ENCODE assay signal across 17 cellular contexts in the genomic region with DNA sequence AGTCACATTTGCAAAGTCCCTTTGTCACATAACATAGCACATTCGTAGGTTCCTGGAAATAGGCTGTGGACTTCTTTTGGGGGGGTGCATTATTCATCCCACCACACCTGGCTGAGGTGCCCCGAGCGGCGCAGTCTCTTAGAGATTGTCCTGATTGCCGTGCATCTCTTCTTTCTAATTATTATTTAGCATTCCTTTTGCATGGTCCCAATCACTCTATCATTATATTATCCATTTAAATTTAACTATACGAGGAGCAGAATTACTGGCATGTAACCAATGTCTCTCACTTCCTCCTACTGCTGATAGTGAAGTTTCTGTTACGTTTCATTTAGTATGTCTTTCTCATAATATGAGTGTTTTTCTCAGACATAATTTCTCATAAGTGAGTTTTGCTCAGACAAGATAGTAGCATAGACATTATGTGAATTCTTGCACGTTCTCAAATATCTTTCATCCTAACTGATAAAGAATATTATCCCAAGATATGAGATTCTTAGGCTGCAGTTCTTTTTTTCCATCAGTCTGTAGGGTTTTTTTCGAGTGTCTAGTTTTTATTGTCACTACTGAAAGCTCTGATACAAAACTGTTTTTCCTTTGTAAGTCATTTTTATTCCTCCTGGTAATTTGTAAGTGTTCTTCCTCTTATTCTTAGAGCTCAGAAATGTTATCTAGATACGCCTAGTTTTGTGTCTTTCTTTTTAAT.
DNase-seq lines count a peak whose midpoint lies in the region; ATAC-seq, FAIRE-seq and TF ChIP-seq lines count a peak whose summit lies in the region.
"Had no signal": no experiment of that assay in that cellular context is flagged by ENCODE, and none has a peak within 500 bp of the region (broad histone marks: within the 10 kb centered on the region; RNA-seq: fewer than 3 reads in every experiment).

No MANE protein-coding gene starts in this region.

- ATAC-seq in GM19397 (IDR thresholded peaks at IDR 0.05; ENCODE audit: unreplicated experiment) (peak; percentile 52), HG02678 (IDR thresholded peaks at IDR 0.05; ENCODE audit: unreplicated experiment) (peak; percentile 60), HG03378 (IDR thresholded peaks at IDR 0.05; ENCODE audit: unreplicated experiment) (peak; percentile 95)
- ATAC-seq: HepG2, psoas muscle, T-cell had no signal

- no peak for TF ChIP-seq CTCF in RWPE1 (conservative IDR thresholded peaks at IDR 0.05; ENCODE audit: low read depth)

- peak; percentile 50 for FAIRE-seq in GM12892 (lab: Jason Lieb, UNC)
- FAIRE-seq: HepG2 had no signal

- no peak overlapping the region for H3K27ac ChIP-seq in RWPE1
- H3K27ac ChIP-seq: epithelial cell of prostate, psoas muscle had no signal

- POLR2A ChIA-PET in RWPE1 (lab: Yijun Ruan, JAX; ENCODE audit: low non-redundant PET), result no interaction called here

- TF ChIP-seq POLR2A in GM12892 (IDR thresholded peaks at IDR 0.05; ENCODE audit: low read depth, low read length), result no peak

- CTCF ChIA-PET in RWPE1 (lab: Yijun Ruan, JAX), result no interaction called here

- DNase-seq in GM12892 (ENCODE audit: insufficient read length), result no peak
- DNase-seq in RWPE1 (ENCODE audit: low spot score), result no peak
- no peak for DNase-seq in activated CD4-positive, alpha-beta T cell treated with anti-CD3 and anti-CD28 coated beads, Interleukin-2, amount 50 U/mL, for 4 hours
- no peak for DNase-seq in activated T-cell treated with anti-CD3 and anti-CD28 coated beads for 4 hours
- DNase-seq in NK-92 (lab: John Stamatoyannopoulos, UW; ENCODE audit: unreplicated experiment), result no peak
- DNase-seq: activated CD4-positive, alpha-beta T cell treated with anti-CD3 and anti-CD28 coated beads, Interleukin-2, amount 50 U/mL, for 1 hour; activated naive CD4-positive, alpha-beta T cell; central memory CD4-positive, alpha-beta T cell; DMS153; NCI-H146; psoas muscle; T-cell had no signal
